ENCODE assay signal across 17 cellular contexts in the genomic region with DNA sequence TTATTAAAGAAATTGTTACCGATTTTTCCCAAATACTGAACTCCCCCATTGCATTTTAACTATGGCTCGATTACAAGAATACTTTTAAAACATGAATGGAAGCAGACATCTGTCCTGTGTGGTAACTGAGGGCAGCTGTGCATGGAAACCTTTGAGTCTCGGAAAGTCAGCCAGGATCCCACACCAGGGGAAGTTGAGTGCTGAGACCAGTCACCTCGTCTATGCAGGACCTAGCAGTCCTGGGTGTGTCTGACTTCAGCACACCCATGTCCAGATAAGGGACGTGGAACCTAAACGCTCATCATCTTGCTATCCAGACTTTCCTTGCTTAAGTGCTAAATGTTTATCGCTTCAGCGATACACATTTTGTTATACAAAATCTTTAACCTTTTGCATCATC. TPM values are rescaled to one million over a fixed set of nuclear protein-coding genes. Genes with fewer than 3 reads are reported as not detected.
A peak's percentile ranks its signal among the peaks of the same experiment; 100 is the strongest.
DNase-seq lines count a peak whose midpoint lies in the region; ATAC-seq, FAIRE-seq and TF ChIP-seq lines count a peak whose summit lies in the region.
"Had no signal": no experiment of that assay in that cellular context is flagged by ENCODE, and none has a peak within 500 bp of the region (broad histone marks: within the 10 kb centered on the region; RNA-seq: fewer than 3 reads in every experiment).

No MANE protein-coding gene starts in this region.

- no peaks in the 10 kb centered on the region for H3K36me3 ChIP-seq in small intestine (ENCODE audit: control insufficient read depth in 2 of 2, insufficient read depth in 2 of 2, low read length in 2 of 2)

- no peaks in the 10 kb centered on the region for H3K9me3 ChIP-seq in small intestine (ENCODE audit: control insufficient read depth, low read depth)
- H3K9me3 ChIP-seq: A549 had no signal

- DNase-seq in CD1c-positive myeloid dendritic cell (ENCODE audit: extremely low spot score) (peak; percentile 14), LHCN-M2 (ENCODE audit: low read depth) (peak; percentile 26), left colon (no peak), small intestine (peak; percentile 46), NCI-H2196 (lab: John Stamatoyannopoulos, UW; ENCODE audit: unreplicated experiment) (no peak)
- DNase-seq: CD4-positive, alpha-beta memory T cell; GOT3; NCI-H187 treated with DMSO at 0.1 percent for 48 hours had no signal

- intact Hi-C loops in left colon (cut with DNase I, micrococcal nuclease): no loop called here

- 50 to 63% (median 54%) methylated on average over 8 of the region's 8 CpGs for WGBS in small intestine, 3 donors

- H3K4me3 ChIP-seq in small intestine (ENCODE audit: low read depth in 1 of 2, low read length in 2 of 2): no peak overlapping the region
- H3K4me3 ChIP-seq: A549 had no signal

- FAIRE-seq in small intestine (lab: Jason Lieb, UNC): no peak
- FAIRE-seq: GM12891, GM18507, RCC 7860 had no signal

- no peak overlapping the region for H3K27ac ChIP-seq in small intestine (ENCODE audit: low read depth in 1 of 2, low read length in 1 of 2)
- H3K27ac ChIP-seq: A549 had no signal

- H3K27me3 ChIP-seq in small intestine (ENCODE audit: control insufficient read depth in 2 of 2, insufficient read depth in 2 of 2, low read length in 2 of 2): no peaks in the 10 kb centered on the region

- no peak for TF ChIP-seq POLR2A in GM18505 (IDR thresholded peaks at IDR 0.05; ENCODE audit: borderline replicate concordance, extremely low read depth, insufficient read depth, insufficient read length)

- ATAC-seq in left colon (peak; percentile 32), GM18505 (IDR thresholded peaks at IDR 0.05; ENCODE audit: unreplicated experiment) (no peak), HG03135 (IDR thresholded peaks at IDR 0.05; ENCODE audit: unreplicated experiment) (no peak)
- ATAC-seq: A549, HCT116, Right ventricle myocardium inferior had no signal

- peaks cover 0 to 2% of the 10 kb centered on the region in 2 donors for H3K4me1 ChIP-seq in small intestine (ENCODE audit: control insufficient read depth in 2 of 2, insufficient read depth in 1 of 2, low read depth in 1 of 2, low read length in 1 of 2)

RNA-seq across cellular contexts. Expression of a gene that starts 6.1 kb away (rescaled TPM):
- total RNA-seq in LHCN-M2 (2014; rRNA removed): 71.6 and 73.6 TPM in 2 replicates
- 24.6 TPM for polyA plus RNA-seq in LHCN-M2 (2012)
- total RNA-seq in left colon: 10 to 100 TPM; 72.3 to 97.8 TPM
- 10 to 100 TPM; 14.3 to 17.0 (median 17.0) TPM for polyA plus RNA-seq in small intestine
- total RNA-seq: OCI-LY7 had no signal
- polyA plus RNA-seq: CD4-positive, alpha-beta memory T cell had no signal

Comparison
In these comparisons a context has a peak if more than half of its experiments do, and no peak if none do; other contexts are left out.
1. DNase-seq: peak in CD1c-positive myeloid dendritic cell (single experiment), LHCN-M2 (single experiment) and small intestine (single experiment); none in left colon (0 of 2) and NCI-H2196 (single experiment).